1 cellular context compared by ENCODE assay signal in genomic region chr6:17600527-17601388, GRCh38.
TF ChIP-seq lines count a peak whose summit lies in the region.

No MANE protein-coding gene starts in this region.

TF ChIP-seq in H1, 55 proteins besides CTCF, POLR2A, EP300 and RAD21 (continued from another document):
- TF ChIP-seq PHF8 (conservative IDR thresholded peaks at IDR 0.05; ENCODE audit: low read depth, low read length) (no peak), SP1 (IDR thresholded peaks at IDR 0.05; ENCODE audit: low read depth, low read length) (no peak), ASH2L (IDR thresholded peaks at IDR 0.05; ENCODE audit: low read length) (peak; percentile 77), JUND (IDR thresholded peaks at IDR 0.05; ENCODE audit: low read length) (no peak), TCF12 (IDR thresholded peaks at IDR 0.05; ENCODE audit: low read depth, low read length) (no peak), ZNF274 (IDR thresholded peaks at IDR 0.05; ENCODE audit: borderline replicate concordance, extremely low read depth, low read length) (no peak), SUZ12 (IDR thresholded peaks at IDR 0.05; ENCODE audit: low read length) (peak; percentile 47; the same call in 1 of the 2 replicates), HDAC6 (IDR thresholded peaks at IDR 0.05; ENCODE audit: low read depth, low read length) (no peak), GTF2F1 (IDR thresholded peaks at IDR 0.05; ENCODE audit: borderline replicate concordance, low read depth, low read length) (no peak), SP4 (IDR thresholded peaks at IDR 0.05; ENCODE audit: low read length) (no peak), JUN (IDR thresholded peaks at IDR 0.05; ENCODE audit: low read depth, low read length) (no peak), FOSL1 (IDR thresholded peaks at IDR 0.05; ENCODE audit: insufficient read depth, low read depth, low read length) (no peak), SIN3A (conservative IDR thresholded peaks at IDR 0.05 in 1 of 2, IDR thresholded peaks at IDR 0.05 in 1 of 2; ENCODE audit: low read depth in 1 of 2, low read length in 2 of 2) (0 out of 4 replicates have a peak, but pooled peaks have one; percentile 1 to 31), SIRT6 (IDR thresholded peaks at IDR 0.05; ENCODE audit: low read length) (no peak), MAFK (IDR thresholded peaks at IDR 0.05; ENCODE audit: low read depth, low read length) (no peak), SP2 (IDR thresholded peaks at IDR 0.05; ENCODE audit: low read length) (no peak), KDM1A (IDR thresholded peaks at IDR 0.05; ENCODE audit: borderline replicate concordance, low read length) (no peak), NRF1 (IDR thresholded peaks at IDR 0.05; ENCODE audit: low read depth, low read length) (no peak), CHD7 (IDR thresholded peaks at IDR 0.05; ENCODE audit: insufficient replicate concordance, low read length) (no peak), SRF (IDR thresholded peaks at IDR 0.05; ENCODE audit: low read depth, low read length) (no peak), CTBP2 (IDR thresholded peaks at IDR 0.05; ENCODE audit: borderline replicate concordance, insufficient read depth, insufficient read length, low read length) (no peak), USF2 (IDR thresholded peaks at IDR 0.05; ENCODE audit: low read length) (no peak), MAX (IDR thresholded peaks at IDR 0.05) (peak; percentile 72), EGR1 (IDR thresholded peaks at IDR 0.05; ENCODE audit: borderline replicate concordance, low read depth, low read length) (peak; percentile 91), TAF1 (IDR thresholded peaks at IDR 0.05; ENCODE audit: low read depth, low read length) (no peak), CEBPB (IDR thresholded peaks at IDR 0.05; ENCODE audit: low read depth, low read length) (no peak)
TF ChIP-seq in H1: peak in this region for 10.
